9 cellular contexts compared by ENCODE assay signal in the genomic region with DNA sequence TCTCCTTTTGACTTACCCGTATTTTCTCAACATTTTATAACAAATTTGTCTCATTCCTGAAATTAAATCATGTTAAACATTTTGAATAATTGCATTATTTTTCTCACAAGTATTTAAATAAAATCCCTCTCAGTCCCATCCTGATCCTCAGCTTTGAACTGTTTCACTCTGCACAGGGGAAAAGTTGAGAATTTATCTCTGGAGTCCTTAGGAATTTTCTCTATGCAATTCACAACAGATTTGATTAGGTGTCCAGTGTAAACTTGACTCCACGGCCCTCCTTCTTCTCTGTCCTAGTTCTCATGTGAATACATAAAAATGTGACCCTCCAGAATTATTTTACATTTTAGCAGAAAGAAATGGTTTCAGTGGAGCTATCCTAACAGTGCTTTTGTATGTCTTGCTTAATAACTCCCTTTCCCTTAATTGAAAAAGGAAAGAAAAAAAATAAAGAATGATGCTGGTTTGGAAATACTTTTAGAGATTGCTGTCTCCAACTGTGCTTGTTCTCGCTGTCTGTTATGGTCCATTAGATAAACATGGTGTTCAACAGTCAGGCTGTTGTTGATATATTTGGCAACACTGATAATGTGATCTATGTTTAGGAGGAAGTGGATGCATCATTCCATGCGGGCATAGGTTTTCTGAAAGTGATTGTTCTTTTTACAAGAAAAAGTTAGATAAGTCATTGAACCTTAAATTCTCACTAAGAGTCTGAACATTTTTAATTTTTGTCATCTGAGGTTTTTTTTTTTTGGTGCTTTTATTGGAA.
DNase-seq lines count a peak whose midpoint lies in the region; ATAC-seq and TF ChIP-seq lines count a peak whose summit lies in the region.
"Had no signal": no experiment of that assay in that cellular context is flagged by ENCODE, and none has a peak within 500 bp of the region (broad histone marks: within the 10 kb centered on the region; RNA-seq: fewer than 3 reads in every experiment).

No MANE protein-coding gene starts in this region.

- H2AFZ ChIP-seq in GM23248, result peak overlapping the region; percentile 72

- peaks cover 21% of the 10 kb centered on the region for H3F3A ChIP-seq in GM23248 (ENCODE audit: insufficient read depth)

- in situ Hi-C loops in GM23248 (cut with MboI), result no loop called here

- H3K4me2 ChIP-seq in GM23248 (ENCODE audit: unreplicated experiment), result peak overlapping the region; percentile 15

- H3K4me3 ChIP-seq in GM23248 (no peak overlapping the region), cardiac muscle cell (peak overlapping the region; percentile 6)

- no peak for TF ChIP-seq CTCF in cardiac muscle cell (IDR thresholded peaks at IDR 0.05; ENCODE audit: low read depth, low read length)

- no peaks in the 10 kb centered on the region for H4K20me1 ChIP-seq in GM23248 (ENCODE audit: insufficient read depth)

- peaks cover 41% of the 10 kb centered on the region for H3K4me1 ChIP-seq in GM23248 (ENCODE audit: insufficient read depth)
- H3K4me1 ChIP-seq in cardiac muscle cell (ENCODE audit: low read depth), result peaks cover 28% of the 10 kb centered on the region

- H3K27me3 ChIP-seq in GM23248 (replicated peaks; ENCODE audit: insufficient read depth), result no peaks in the 10 kb centered on the region
- no peaks in the 10 kb centered on the region for H3K27me3 ChIP-seq in cardiac muscle cell

- H3K36me3 ChIP-seq in GM23248 (ENCODE audit: low read depth) (no peaks in the 10 kb centered on the region), cardiac muscle cell (no peaks in the 10 kb centered on the region)

- ATAC-seq in SK-N-SH treated with all-trans-retinoic acid at 6 μM for 48 hours (peak; percentile 44), HG03378 (IDR thresholded peaks at IDR 0.05; ENCODE audit: unreplicated experiment) (no peak), esophagus mucosa (no peak)

- WGBS in GM23248 (ENCODE audit: low coverage in 1 of 2, low lambda C conversion rate in 2 of 2, missing lambda C conversion rate in 2 of 2), 2 experiments, result 58 to 68% methylated on average over 4 of the region's 4 CpGs

- 0 out of 2 replicates have a peak overlapping the region, but pooled peaks have one; percentile 11 for H3K27ac ChIP-seq in GM23248
- peak overlapping the region; percentile 97 for H3K27ac ChIP-seq in cardiac muscle cell

- H3K9me2 ChIP-seq in GM23248 (ENCODE audit: insufficient read depth), result no peaks in the 10 kb centered on the region

- no peak overlapping the region for H3K9ac ChIP-seq in GM23248

- DNase-seq in GM23248 (peak; percentile 29), cardiac muscle cell (ENCODE audit: low read depth in 1 of 2, low spot score in 1 of 2) (peak; percentile 42 to 94), pons (ENCODE audit: low spot score) (peak; percentile 46), RPMI8226 (no peak)
- DNase-seq in activated CD4-positive, alpha-beta T cell treated with anti-CD3 and anti-CD28 coated beads, Interleukin-2, amount 50 U/mL, for 4 hours, result no peak
- DNase-seq: stimulated activated naive CD4-positive, alpha-beta T cell had no signal

- no peaks in the 10 kb centered on the region for H3K9me3 ChIP-seq in GM23248 (ENCODE audit: low read depth)
- no peaks in the 10 kb centered on the region for H3K9me3 ChIP-seq in cardiac muscle cell (ENCODE audit: low read depth)

- H3K79me2 ChIP-seq in GM23248 (ENCODE audit: insufficient read depth), result no peaks in the 10 kb centered on the region

TF ChIP-seq in SK-N-SH treated with all-trans-retinoic acid at 6 μM for 48 hours, 23 proteins besides CTCF, POLR2A, EP300 and RAD21:
- TF ChIP-seq ESRRG (CRISPR knock-in tag; IDR thresholded peaks at IDR 0.05) (no peak), ZNF8 (CRISPR knock-in tag; IDR thresholded peaks at IDR 0.05) (no peak), ZFP30 (CRISPR knock-in tag; IDR thresholded peaks at IDR 0.05) (no peak), TOX (CRISPR knock-in tag; IDR thresholded peaks at IDR 0.05; ENCODE audit: borderline replicate concordance) (no peak), RARB (CRISPR knock-in tag; IDR thresholded peaks at IDR 0.05) (no peak), CSDC2 (CRISPR knock-in tag; IDR thresholded peaks at IDR 0.05) (no peak), SNAI2 (CRISPR knock-in tag; IDR thresholded peaks at IDR 0.05) (no peak), TCF4 (CRISPR knock-in tag; IDR thresholded peaks at IDR 0.05; ENCODE audit: borderline replicate concordance) (no peak), BACH2 (CRISPR knock-in tag; IDR thresholded peaks at IDR 0.05; ENCODE audit: borderline replicate concordance) (no peak), ZC3H10 (CRISPR knock-in tag; IDR thresholded peaks at IDR 0.05) (no peak), PPARA (CRISPR knock-in tag; IDR thresholded peaks at IDR 0.05; ENCODE audit: borderline replicate concordance) (no peak), GLIS3 (CRISPR knock-in tag; IDR thresholded peaks at IDR 0.05) (no peak), OSR1 (CRISPR knock-in tag; IDR thresholded peaks at IDR 0.05) (no peak), ZFP3 (CRISPR knock-in tag; IDR thresholded peaks at IDR 0.05) (no peak)
- TF ChIP-seq, protein P1, sequence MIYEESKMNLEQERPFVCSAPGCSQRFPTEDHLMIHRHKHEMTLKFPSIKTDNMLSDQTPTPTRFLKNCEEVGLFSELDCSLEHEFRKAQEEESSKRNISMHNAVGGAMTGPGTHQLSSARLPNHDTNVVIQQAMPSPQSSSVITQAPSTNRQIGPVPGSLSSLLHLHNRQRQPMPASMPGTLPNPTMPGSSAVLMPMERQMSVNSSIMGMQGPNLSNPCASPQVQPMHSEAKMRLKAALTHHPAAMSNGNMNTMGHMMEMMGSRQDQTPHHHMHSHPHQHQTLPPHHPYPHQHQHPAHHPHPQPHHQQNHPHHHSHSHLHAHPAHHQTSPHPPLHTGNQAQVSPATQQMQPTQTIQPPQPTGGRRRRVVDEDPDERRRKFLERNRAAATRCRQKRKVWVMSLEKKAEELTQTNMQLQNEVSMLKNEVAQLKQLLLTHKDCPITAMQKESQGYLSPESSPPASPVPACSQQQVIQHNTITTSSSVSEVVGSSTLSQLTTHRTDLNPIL (CRISPR knock-in tag; IDR thresholded peaks at IDR 0.05; ENCODE audit: low read depth), result no peak

Comparison
In these comparisons a context has a peak if more than half of its experiments do, and no peak if none do; other contexts are left out.
1. DNase-seq: peak in GM23248 (single experiment), cardiac muscle cell (2 of 2) and pons (single experiment); none in RPMI8226 (single experiment) and activated CD4-positive, alpha-beta T cell treated with anti-CD3 and anti-CD28 coated beads, Interleukin-2, amount 50 U/mL, for 4 hours (0 of 2).